36 cellular contexts compared by ENCODE assay signal in the genomic region with DNA sequence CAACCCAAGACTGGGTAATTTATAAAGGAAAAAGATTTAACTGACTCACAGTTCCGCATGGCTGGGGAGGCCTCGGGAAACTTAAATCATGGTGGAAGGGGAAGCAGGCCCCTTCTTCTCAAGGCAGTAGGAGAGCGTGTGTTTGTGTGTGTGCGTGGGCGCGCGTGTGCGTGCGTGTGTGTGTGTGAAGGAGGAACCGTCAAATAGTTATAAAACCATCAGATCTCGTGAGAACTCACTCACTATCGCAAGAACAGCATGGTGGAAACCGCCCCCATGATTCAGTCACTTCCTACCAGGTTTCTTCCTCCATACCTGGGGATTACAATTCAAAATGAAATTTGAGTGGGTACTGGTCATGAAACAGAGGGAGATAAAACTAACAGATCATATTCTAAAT.
"Had no signal": no experiment of that assay in that cellular context is flagged by ENCODE, and none has a peak within 500 bp of the region (broad histone marks: within the 10 kb centered on the region; RNA-seq: fewer than 3 reads in every experiment).

No MANE protein-coding gene starts in this region.

- H3K9me3 Mint-ChIP-seq: activated CD4-positive, alpha-beta T cell treated with anti-CD3 and anti-CD28 coated beads, Interleukin-2, amount 10 ng/mL, durations not matched to agents 24 days and 14 days had no signal

- H3K36me3 ChIP-seq: adrenal gland, brain microvascular endothelial cell, breast epithelium had no signal

- H3K27ac ChIP-seq: adrenal gland, body of pancreas, brain microvascular endothelial cell, breast epithelium, VCaP had no signal

- H3K4me3 Mint-ChIP-seq: activated B cell treated with CpG ODN at 0.5 μM for 24 hours; activated CD4-positive, alpha-beta memory T cell treated with anti-CD3 and anti-CD28 coated beads for 36 hours; activated CD4-positive, alpha-beta T cell treated with anti-CD3 and anti-CD28 coated beads, Interleukin-2, amount 10 ng/mL, durations not matched to agents 24 days and 14 days; activated CD8-positive, alpha-beta T cell treated with anti-CD3 and anti-CD28 coated beads for 36 hours; activated naive CD4-positive, alpha-beta T cell treated with anti-CD3 and anti-CD28 coated beads for 36 hours; activated naive CD8-positive, alpha-beta T cell treated with anti-CD3 and anti-CD28 coated beads for 36 hours; activated T-cell treated with anti-CD3 and anti-CD28 coated beads, Interleukin-2, amount 50 U/mL, for 4 hours; activated T-cell treated with anti-CD3 and anti-CD28 coated beads, Interleukin-2, amount 50 U/mL, for 72 hours; activated T-helper 1 cell treated with anti-CD3 and anti-CD28 coated beads, Interleukin-12 subunit alpha, Interleukin-12 subunit beta, Interleukin-2, Interleukin-4 antibody, amounts not matched to agents 30 ng/mL and 10 ng/mL and 1 ng/mL, durations not matched to agents 14 hours and 24 hours and 36 hours; activated T-helper 17 cell treated with anti-CD3 and anti-CD28 coated beads, Interleukin-2, amount 50 U/mL, for 72 hours; T-helper 1 cell treated with Interleukin-12 subunit alpha and Interleukin-12 subunit beta and Interleukin-4 antibody, amounts not matched to agents 30 μg/mL and 1 μg/mL, for 36 hours; T-helper 2 cell treated with Interferon-gamma antibody and Interleukin-4, amounts not matched to agents 5 μg/mL and 100 μg/mL, for 36 hours had no signal

- H3K27me3 Mint-ChIP-seq: activated B cell treated with CpG ODN at 0.5 μM for 24 hours; activated CD4-positive, alpha-beta memory T cell treated with anti-CD3 and anti-CD28 coated beads for 36 hours; activated CD4-positive, alpha-beta T cell treated with anti-CD3 and anti-CD28 coated beads, Interleukin-2, amount 10 ng/mL, durations not matched to agents 24 days and 14 days; activated CD8-positive, alpha-beta T cell treated with anti-CD3 and anti-CD28 coated beads for 36 hours; activated naive CD8-positive, alpha-beta T cell treated with anti-CD3 and anti-CD28 coated beads for 36 hours; activated T-helper 17 cell treated with anti-CD3 and anti-CD28 coated beads, Interleukin-2, amount 50 U/mL, for 72 hours had no signal

- H3K27ac Mint-ChIP-seq: activated B cell treated with CpG ODN at 0.5 μM for 24 hours; activated CD4-positive, alpha-beta memory T cell treated with anti-CD3 and anti-CD28 coated beads for 36 hours; activated CD4-positive, alpha-beta T cell treated with anti-CD3 and anti-CD28 coated beads, Interleukin-2, amount 10 ng/mL, durations not matched to agents 24 days and 14 days; activated CD8-positive, alpha-beta T cell treated with anti-CD3 and anti-CD28 coated beads for 36 hours; activated naive CD4-positive, alpha-beta T cell treated with anti-CD3 and anti-CD28 coated beads for 36 hours; activated naive CD4-positive, alpha-beta T cell treated with anti-CD3 and anti-CD28 coated beads, Interleukin-2, amount 50 U/mL, for 72 hours; activated naive CD8-positive, alpha-beta T cell treated with anti-CD3 and anti-CD28 coated beads for 36 hours; activated T-cell treated with anti-CD3 and anti-CD28 coated beads, Interleukin-2, amount 50 U/mL, for 72 hours; activated T-helper 1 cell treated with anti-CD3 and anti-CD28 coated beads, Interleukin-12 subunit alpha, Interleukin-12 subunit beta, Interleukin-2, Interleukin-4 antibody, amounts not matched to agents 30 ng/mL and 10 ng/mL and 1 ng/mL, durations not matched to agents 14 hours and 24 hours and 36 hours; activated T-helper 17 cell treated with anti-CD3 and anti-CD28 coated beads, Interleukin-2, amount 50 U/mL, for 72 hours; T-helper 1 cell treated with Interleukin-12 subunit alpha and Interleukin-12 subunit beta and Interleukin-4 antibody, amounts not matched to agents 30 μg/mL and 1 μg/mL, for 36 hours; T-helper 2 cell treated with Interferon-gamma antibody and Interleukin-4, amounts not matched to agents 5 μg/mL and 100 μg/mL, for 36 hours had no signal

- H3K9me3 ChIP-seq: adrenal gland, body of pancreas had no signal

- H3K4me3 ChIP-seq: adrenal gland, body of pancreas, breast epithelium had no signal

- H3K36me3 Mint-ChIP-seq: activated CD4-positive, alpha-beta memory T cell treated with anti-CD3 and anti-CD28 coated beads for 36 hours; activated naive CD4-positive, alpha-beta T cell treated with anti-CD3 and anti-CD28 coated beads, Interleukin-2, amount 50 U/mL, for 72 hours; activated naive CD8-positive, alpha-beta T cell treated with anti-CD3 and anti-CD28 coated beads for 36 hours had no signal

- ATAC-seq: activated CD8-positive, alpha-beta T cell treated with anti-CD3 and anti-CD28 coated beads for 36 hours; activated naive CD4-positive, alpha-beta T cell treated with anti-CD3 and anti-CD28 coated beads, Interleukin-2, amount 50 U/mL, for 72 hours; activated T-cell treated with anti-CD3 and anti-CD28 coated beads, Interleukin-2, amount 50 U/mL, for 4 hours; activated T-cell treated with anti-CD3 and anti-CD28 coated beads, Interleukin-2, amount 50 U/mL, for 72 hours; activated T-helper 17 cell treated with anti-CD3 and anti-CD28 coated beads, Interleukin-2, amount 50 U/mL, for 72 hours; body of pancreas had no signal

- FAIRE-seq: astrocyte, TTC549 had no signal

- H3K27me3 ChIP-seq: adrenal gland, body of pancreas, brain microvascular endothelial cell, breast epithelium had no signal

- DNase-seq: activated B cell treated with CpG ODN at 0.5 μM for 24 hours; activated CD4-positive, alpha-beta memory T cell treated with anti-CD3 and anti-CD28 coated beads for 36 hours; activated CD4-positive, alpha-beta T cell treated with anti-CD3 and anti-CD28 coated beads for 4 hours; activated CD4-positive, alpha-beta T cell treated with anti-CD3 and anti-CD28 coated beads, Interleukin-2, amount 10 ng/mL, durations not matched to agents 24 days and 14 days; activated CD4-positive, alpha-beta T cell treated with anti-CD3 and anti-CD28 coated beads, Interleukin-2, amount 50 U/mL, for 1 hour; activated CD4-positive, alpha-beta T cell treated with anti-CD3 and anti-CD28 coated beads, Interleukin-2, amount 50 U/mL, for 4 hours; activated CD4-positive, CD25-positive, alpha-beta regulatory T cell treated with anti-CD3 and anti-CD28 coated beads, Interleukin-2, amount 50 U/mL, for 72 hours; activated CD8-positive, alpha-beta memory T cell treated with anti-CD3 and anti-CD28 coated beads, Interleukin-2, amount 50 U/mL, for 4 hours; activated CD8-positive, alpha-beta T cell treated with anti-CD3 and anti-CD28 coated beads for 36 hours; activated effector memory CD4-positive, alpha-beta T cell treated with anti-CD3 and anti-CD28 coated beads, Interleukin-2, amount 50 U/mL, for 16 hours; activated gamma-delta T cell treated with Interleukin-2 at 50 U/mL for 16 hours; activated naive CD4-positive, alpha-beta T cell; activated naive CD4-positive, alpha-beta T cell treated with anti-CD3 and anti-CD28 coated beads for 36 hours; activated naive CD4-positive, alpha-beta T cell treated with anti-CD3 and anti-CD28 coated beads, Interleukin-2, amount 50 U/mL, for 16 hours; activated naive CD8-positive, alpha-beta T cell treated with anti-CD3 and anti-CD28 coated beads for 36 hours; activated T-cell treated with anti-CD3 and anti-CD28 coated beads for 4 hours; activated T-cell treated with anti-CD3 and anti-CD28 coated beads, Interleukin-2, amount 50 U/mL, for 1 hour; activated T-cell treated with anti-CD3 and anti-CD28 coated beads, Interleukin-2, amount 50 U/mL, for 4 hours; activated T-cell treated with anti-CD3 and anti-CD28 coated beads, Interleukin-2, amount 50 U/mL, for 72 hours; adrenal gland; amniotic stem cell; body of pancreas; brain microvascular endothelial cell; central memory CD4-positive, alpha-beta T cell; T-helper 1 cell; T-helper 2 cell; T-helper 9 cell had no signal

- H3K4me1 ChIP-seq: body of pancreas, breast epithelium had no signal

- H3K4me1 Mint-ChIP-seq: activated B cell treated with CpG ODN at 0.5 μM for 24 hours; activated CD4-positive, alpha-beta T cell treated with anti-CD3 and anti-CD28 coated beads, Interleukin-2, amount 10 ng/mL, durations not matched to agents 24 days and 14 days; activated naive CD8-positive, alpha-beta T cell treated with anti-CD3 and anti-CD28 coated beads for 36 hours; activated T-helper 17 cell treated with anti-CD3 and anti-CD28 coated beads, Interleukin-2, amount 50 U/mL, for 72 hours had no signal
